ENCODE assay signal across 8 cellular contexts in genomic region chr4:147518846-147519767, GRCh38. TPM values are rescaled to one million over a fixed set of nuclear protein-coding genes. Genes with fewer than 3 reads are reported as not detected.
DNase-seq lines count a peak whose midpoint lies in the region; TF ChIP-seq lines count a peak whose summit lies in the region.

No MANE protein-coding gene starts in this region.

- intact Hi-C loops in MCF 10A (cut with micrococcal nuclease) = loop anchor here (1.0 to 2.0 kb wide), 5 partner anchors 71 to 500 kb away; no protein-coding TSS in a partner anchor

- no peak overlapping the region for H3K4me3 Mint-ChIP-seq in MCF 10A (ENCODE audit: unreplicated experiment)

- H3K27ac Mint-ChIP-seq in MCF 10A (ENCODE audit: low read depth, unreplicated experiment) = no peak overlapping the region

- H3K79me2 ChIP-seq in Karpas-422 (ENCODE audit: low read length) = no peaks in the 10 kb centered on the region

- H3K27me3 Mint-ChIP-seq in MCF 10A (ENCODE audit: insufficient read depth, unreplicated experiment) = no peaks in the 10 kb centered on the region

- H3K9me3 Mint-ChIP-seq in MCF 10A (ENCODE audit: unreplicated experiment) = no peaks in the 10 kb centered on the region

- no peaks in the 10 kb centered on the region for H3K9me2 ChIP-seq in Karpas-422 (replicated peaks; ENCODE audit: insufficient read depth, low read length)

- no peak overlapping the region for H3K27ac ChIP-seq in Karpas-422 (ENCODE audit: low read length)

- no peak overlapping the region for H3K9ac ChIP-seq in Karpas-422 (ENCODE audit: low read length)

- H3K4me3 ChIP-seq in H7 (ENCODE audit: insufficient read depth, low read depth, low read length) = no peak overlapping the region
- H3K4me3 ChIP-seq in Karpas-422 (ENCODE audit: low read length) = no peak overlapping the region

- CTCF ChIA-PET in MCF 10A (lab: Yijun Ruan, JAX) = interaction anchor here (0.5 to 2.8 kb wide), 45 partner anchors 8 to 924 kb away, joined by 3 to 60 read pairs (median 5); partner anchors contain the start of gene TMEM184C

- H3K27me3 ChIP-seq in H7 (ENCODE audit: control insufficient read depth, insufficient read depth, low read length) (no peaks in the 10 kb centered on the region), Karpas-422 (ENCODE audit: low read length) (no peaks in the 10 kb centered on the region)

- DNase-seq in activated gamma-delta T cell treated with Interleukin-2 at 50 U/mL for 16 hours (peak; percentile 16), activated gamma-delta T cell (lab: John Stamatoyannopoulos, UW) (no peak), H7 (peak; percentile 41), Karpas-422 (peak; percentile 85), SKM-1 (lab: John Stamatoyannopoulos, UW; ENCODE audit: unreplicated experiment) (peak; percentile 27), MCF 10A (ENCODE audit: unreplicated experiment) (peak; percentile 77), islet precursor cell (peak; percentile 68)
- DNase-seq in stimulated activated CD4-positive, alpha-beta T cell treated with anti-CD3 and anti-CD28 coated beads, Interleukin-4, amount 100 ng/mL, for 1 hour = peak; percentile 24

- no TSS peak for BruUV-seq in MCF 10A (replicated peaks; lab: Mats Ljungman, UMichigan)

- peaks cover 21% of the 10 kb centered on the region for H3K4me1 Mint-ChIP-seq in MCF 10A (ENCODE audit: insufficient read depth, unreplicated experiment)

- no peaks in the 10 kb centered on the region for H4K20me1 ChIP-seq in Karpas-422 (ENCODE audit: insufficient read depth, low read depth, low read length)

- no peaks in the 10 kb centered on the region for H3K4me1 ChIP-seq in Karpas-422 (ENCODE audit: low read length)

- H3K9me3 ChIP-seq in Karpas-422 (ENCODE audit: low read length) = no peaks in the 10 kb centered on the region

- H3K36me3 Mint-ChIP-seq in MCF 10A (ENCODE audit: insufficient read depth, unreplicated experiment) = no peaks in the 10 kb centered on the region

- peak; percentile 77 for TF ChIP-seq CTCF in MCF 10A (IDR thresholded peaks at IDR 0.05; ENCODE audit: unreplicated experiment)

- POLR2A ChIA-PET in MCF 10A (lab: Yijun Ruan, JAX) = interaction anchor here (2.0 kb wide), 1 partner anchor 63 kb away, joined by 7 read pairs; no protein-coding TSS in a partner anchor

- no peak overlapping the region for H2AFZ ChIP-seq in Karpas-422 (ENCODE audit: low read length)

- no peaks in the 10 kb centered on the region for H3K36me3 ChIP-seq in H7 (replicated peaks; ENCODE audit: control insufficient read depth, insufficient read depth, low read length)
- no peaks in the 10 kb centered on the region for H3K36me3 ChIP-seq in Karpas-422 (ENCODE audit: insufficient read depth, low read length)

- no peak overlapping the region for H3K4me2 ChIP-seq in Karpas-422 (ENCODE audit: low read depth, low read length, poor library complexity, severe bottlenecking)

RNA-seq across cellular contexts. Expression of gene EDNRA, which starts 38.2 kb away (rescaled TPM):
- total RNA-seq in H7 (2014; rRNA removed; shearing (Covaris generic)) = 1.1 and 1.4 TPM in 2 replicates
- not detected in 2 replicates for total RNA-seq in Karpas-422 (2014; rRNA removed; shearing (Covaris generic); ENCODE audit: low replicate concordance)
- total RNA-seq in MCF 10A (2022) = not detected in 2 replicates
